Comparison of ENCODE assay signal across 8 cellular contexts in the genomic region with DNA sequence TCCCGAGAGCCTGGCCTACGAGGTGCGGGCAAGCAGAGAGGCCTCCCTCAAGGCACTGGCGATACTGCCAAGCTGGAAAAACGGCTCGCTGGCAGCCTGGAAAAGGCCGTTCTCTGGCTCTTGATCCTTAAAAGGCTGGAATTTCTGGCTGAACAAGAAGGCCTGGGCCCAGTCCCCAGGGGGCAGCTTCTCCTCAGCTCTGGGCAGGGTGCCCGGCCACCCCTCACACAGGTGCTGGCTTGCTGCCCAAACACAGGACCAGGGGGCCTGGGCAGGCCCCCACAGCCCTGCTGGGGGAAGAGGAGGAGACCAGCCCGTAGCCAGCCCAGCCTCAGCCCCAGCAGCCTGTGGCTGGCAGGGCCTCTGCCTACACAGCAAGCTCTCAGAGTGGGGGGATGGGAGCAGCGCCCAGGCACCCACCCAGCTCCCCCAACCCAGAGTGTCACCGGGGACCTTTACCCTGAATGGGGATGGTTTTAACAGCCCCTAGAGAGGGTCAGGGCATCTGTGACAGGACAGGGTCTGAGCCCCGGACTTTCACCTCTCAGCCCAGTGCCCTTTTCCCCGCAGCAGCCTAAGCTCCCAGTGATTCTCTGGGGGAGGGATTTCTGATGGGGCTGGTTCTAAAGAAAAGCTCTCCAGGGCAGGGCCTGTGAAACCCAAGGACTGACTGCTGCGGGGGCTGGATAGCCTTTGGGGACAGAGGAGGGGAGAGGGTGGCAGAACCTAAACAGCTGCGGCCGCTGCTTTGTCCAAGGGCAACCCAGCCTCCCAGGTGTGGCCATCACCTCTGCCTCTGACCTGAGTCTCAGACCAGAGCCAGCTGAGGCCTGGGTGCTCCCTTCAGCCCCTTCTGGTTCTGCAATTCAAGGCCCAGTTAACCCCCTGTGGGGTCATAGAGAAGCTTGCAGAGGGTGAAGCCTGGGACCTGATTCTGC. TPM values are rescaled to one million over a fixed set of nuclear protein-coding genes. Genes with fewer than 3 reads are reported as not detected.
DNase-seq lines count a peak whose midpoint lies in the region; ATAC-seq, FAIRE-seq and TF ChIP-seq lines count a peak whose summit lies in the region.

No MANE protein-coding gene starts in this region.

- peak; percentile 97 for DNase-seq in BE2C
- peak; percentile 95 to 97 for DNase-seq in NCI-H2081 (lab: John Stamatoyannopoulos, UW)
- DNase-seq in astrocyte of the cerebellum (ENCODE audit: low read depth), result peak; percentile 24
- DNase-seq in islet precursor cell, result peak; percentile 83
- DNase-seq in stomach, result peak; percentile 87
- no peak for DNase-seq in GM12891 (ENCODE audit: insufficient read length, low spot score)

- intact Hi-C loops in stomach (cut with DNase I; ENCODE audit: low total_unique reads), result no loop called here

- no peak for TF ChIP-seq EP300 in stomach (IDR thresholded peaks at IDR 0.05)

- TF ChIP-seq CTCF in BE2C (IDR thresholded peaks at IDR 0.05; ENCODE audit: low read depth, low read length) (no peak; the same call in 1 of the 2 replicates), astrocyte of the cerebellum (IDR thresholded peaks at IDR 0.05; ENCODE audit: low read depth, low read length, missing control alignments) (no peak), stomach (IDR thresholded peaks at IDR 0.05) (peak in 1 of 7 experiments; percentile 11)

- FAIRE-seq in GM12891 (lab: Jason Lieb, UNC), result no peak

- H3K9me3 ChIP-seq in BE2C (no peaks in the 10 kb centered on the region), stomach (no peaks in the 10 kb centered on the region)

- peak overlapping the region; percentile 3 for H3K4me3 ChIP-seq in BE2C (ENCODE audit: low read depth, low read length)
- no peak overlapping the region for H3K4me3 ChIP-seq in astrocyte of the cerebellum (ENCODE audit: low read depth, low read length)
- H3K4me3 ChIP-seq in stomach, result peak overlapping the region in 2 of 4 donors; percentile 5 to 6

- H3K4me1 ChIP-seq in BE2C, result peaks cover 32% of the 10 kb centered on the region
- H3K4me1 ChIP-seq in stomach, result peaks cover 64 to 77% (median 70%) of the 10 kb centered on the region in 4 donors

- H3K36me3 ChIP-seq in BE2C (no peaks in the 10 kb centered on the region), stomach (no peaks in the 10 kb centered on the region)

- no peak for TF ChIP-seq POLR2A in stomach (IDR thresholded peaks at IDR 0.05)
- TF ChIP-seq POLR2A in GM12891 (IDR thresholded peaks at IDR 0.05; ENCODE audit: low read depth, low read length), result no peak

- no peak for ATAC-seq in HG02798 (IDR thresholded peaks at IDR 0.05; ENCODE audit: poor library complexity, unreplicated experiment)
- no peak for ATAC-seq in GM19452 (IDR thresholded peaks at IDR 0.05; ENCODE audit: unreplicated experiment)

- H3K27me3 ChIP-seq in BE2C (no peaks in the 10 kb centered on the region), stomach (no peaks in the 10 kb centered on the region)

- 17 to 42% (median 29%) methylated on average over 14 to 16 of the region's 16 CpGs for WGBS in stomach, 5 donors

- peak overlapping the region; percentile 96 to 97 (median 97) for H3K27ac ChIP-seq in stomach

- in situ Hi-C loops in astrocyte of the cerebellum (cut with HindIII; ENCODE audit: low sequenced_read_pairs), result no loop called here

TF ChIP-seq in GM12891, 5 proteins besides CTCF, POLR2A, EP300 and RAD21:
- TF ChIP-seq POLR2AphosphoS5 (IDR thresholded peaks at IDR 0.05; ENCODE audit: low read depth, low read length) (no peak), POU2F2 (IDR thresholded peaks at IDR 0.05; ENCODE audit: low read depth, low read length) (no peak), TAF1 (IDR thresholded peaks at IDR 0.05; ENCODE audit: low read depth, low read length) (no peak), PAX5 (IDR thresholded peaks at IDR 0.05; ENCODE audit: insufficient read depth, low read length, severe bottlenecking) (no peak), SPI1 (IDR thresholded peaks at IDR 0.05; ENCODE audit: low read depth, low read length) (no peak)

RNA-seq across cellular contexts. Expression of a gene that starts 38.6 kb away (rescaled TPM):
- 55.7 TPM for polyA plus RNA-seq in BE2C (2012; ENCODE audit: insufficient read depth, insufficient read length, low read depth)
- total RNA-seq in stomach, result 100 to 1,000 TPM in 3 of 5 donors, 10 to 100 TPM in 2; 69.4 to 346 (median 100) TPM
- polyA plus RNA-seq in stomach, result 10 to 100 TPM; 30.1 to 40.0 (median 39.9) TPM
- 9.6 TPM for polyA plus RNA-seq in GM12891 (2012; ENCODE audit: low read depth, missing spikeins)
